In genomic region chr10:50582061-50582460, GRCh38 we compare ENCODE assay signal across 1 cellular context.
TF ChIP-seq lines count a peak whose summit lies in the region.

No MANE protein-coding gene starts in this region.

TF ChIP-seq in GM23338, 12 proteins besides CTCF, POLR2A, EP300 and RAD21 (continued from another document):
- TF ChIP-seq ZNF462 (CRISPR knock-in tag; IDR thresholded peaks at IDR 0.05) = no peak
- no peak for TF ChIP-seq ZNF331 (CRISPR knock-in tag; IDR thresholded peaks at IDR 0.05; ENCODE audit: low read depth)
- TF ChIP-seq POLR2AphosphoS5 (IDR thresholded peaks at IDR 0.05; ENCODE audit: low read depth) = no peak
- TF ChIP-seq STAT1 (IDR thresholded peaks at IDR 0.05; ENCODE audit: unreplicated experiment) = no peak
- no peak for TF ChIP-seq EZH2phosphoT487 (IDR thresholded peaks at IDR 0.05; ENCODE audit: unreplicated experiment)
- TF ChIP-seq REST (IDR thresholded peaks at IDR 0.05; ENCODE audit: unreplicated experiment) = no peak
- TF ChIP-seq ETS1 (IDR thresholded peaks at IDR 0.05) = no peak
- no peak for TF ChIP-seq EZH2 (IDR thresholded peaks at IDR 0.05; ENCODE audit: low read depth, unreplicated experiment)
